17 cellular contexts compared by ENCODE assay signal in genomic region chr3:17823816-17824215, GRCh38.
DNase-seq lines count a peak whose midpoint lies in the region; ATAC-seq, FAIRE-seq and TF ChIP-seq lines count a peak whose summit lies in the region.
"Had no signal": no experiment of that assay in that cellular context is flagged by ENCODE, and none has a peak within 500 bp of the region (broad histone marks: within the 10 kb centered on the region; RNA-seq: fewer than 3 reads in every experiment).

No MANE protein-coding gene starts in this region.

- H4K20me1 ChIP-seq in K562 (replicated peaks; ENCODE audit: control insufficient read depth, insufficient read depth, low read length), result no peaks in the 10 kb centered on the region

- no peak overlapping the region for H3K9ac ChIP-seq in K562 (ENCODE audit: insufficient read depth in 1 of 2, low read depth in 2 of 2, low read length in 2 of 2)

- no peak overlapping the region for H3K4me2 ChIP-seq in K562 (ENCODE audit: insufficient read depth, low read length)
- H3K4me2 ChIP-seq: GM23338 had no signal

- H3K4me1 ChIP-seq in K562 (replicated peaks in 1 of 2; ENCODE audit: control insufficient read depth in 2 of 2, insufficient read depth in 2 of 2, low read length in 2 of 2) (no peaks in the 10 kb centered on the region), ascending aorta (no peaks in the 10 kb centered on the region)

- POLR2A ChIA-PET in K562 (lab: Yijun Ruan, JAX), result no interaction called here

- DNase-seq in M059J (ENCODE audit: low read depth), result peak; percentile 34
- no peak for DNase-seq in K562 (ENCODE audit: extremely low read depth in 1 of 4, low spot score in 3 of 4)
- DNase-seq in renal cortical epithelial cell (ENCODE audit: low read depth), result peak; percentile 61
- no peak for DNase-seq in ascending aorta (ENCODE audit: low spot score in 2 of 2)
- no peak for DNase-seq in OCI-M1 (lab: John Stamatoyannopoulos, UW)
- DNase-seq: C1 segment of cervical spinal cord; Calu3; CD4-positive, alpha-beta memory T cell; COR-L47; DMS53; DMS79 treated with DMSO at 0.1 percent for 48 hours; H9 had no signal

- no peak for TF ChIP-seq EP300 in K562 (IDR thresholded peaks at IDR 0.05; ENCODE audit: low read length)

- no peak for ATAC-seq in K562
- ATAC-seq in activated CD4-positive, CD25-positive, alpha-beta regulatory T cell treated with anti-CD3 and anti-CD28 coated beads, Interleukin-2, amount 50 U/mL, for 24 hours, result no peak
- ATAC-seq: GM23338, HCT116 had no signal

- no peaks in the 10 kb centered on the region for H3K9me1 ChIP-seq in K562 (ENCODE audit: control insufficient read depth, insufficient read depth, low read length)

- H3K4me3 ChIP-seq in K562, result no peak overlapping the region
- no peak overlapping the region for H3K4me3 ChIP-seq in ascending aorta
- H3K4me3 ChIP-seq: GM23338 had no signal

- H3K27ac ChIP-seq in K562 (ENCODE audit: extremely low read depth, low read depth, low read length) (no peak overlapping the region), ascending aorta (no peak overlapping the region)

- H3K36me3 ChIP-seq in K562 (ENCODE audit: control insufficient read depth, insufficient read depth, low read length) (no peaks in the 10 kb centered on the region), ascending aorta (no peaks in the 10 kb centered on the region)

- no TSS peak for BruUV-seq in K562 (replicated peaks; lab: Mats Ljungman, UMichigan)

- in situ Hi-C loops in K562 (cut with MboI), result no loop called here

- intact Hi-C loops in K562 (cut with micrococcal nuclease) (no loop called here), ascending aorta (cut with DNase I) (no loop called here)

- H3K9me3 ChIP-seq in K562 (replicated peaks; ENCODE audit: control insufficient read depth, insufficient read depth, low read depth, low read length), result 0 out of 2 replicates have a peak, but pooled peaks cover under 1% of the 10 kb centered on the region
- H3K9me3 ChIP-seq in ascending aorta, result no peaks in the 10 kb centered on the region

- H3K27me3 ChIP-seq in K562 (ENCODE audit: control insufficient read depth in 2 of 2, insufficient read depth in 2 of 2, low read length in 2 of 2), result peaks cover 0 to 8% of the 10 kb centered on the region in 2 experiments; a peak in 1 of 5 replicates
- no peaks in the 10 kb centered on the region for H3K27me3 ChIP-seq in ascending aorta

- no peak overlapping the region for H2AFZ ChIP-seq in K562 (ENCODE audit: low read depth, low read length)
- H2AFZ ChIP-seq: GM23338 had no signal

- TF ChIP-seq CTCF in K562 (IDR thresholded peaks at IDR 0.05 in 2 of 3, conservative IDR thresholded peaks at IDR 0.05 in 1 of 3; ENCODE audit: insufficient read depth in 2 of 3, low read depth in 1 of 3, low read length in 3 of 3) (no peak), ascending aorta (IDR thresholded peaks at IDR 0.05) (no peak)

- CTCF ChIA-PET in K562 (lab: Yijun Ruan, JAX; ENCODE audit: low intra/inter-chr PET ratio), result no interaction called here

- TF ChIP-seq RAD21 in K562 (CRISPR knock-in tag; conservative IDR thresholded peaks at IDR 0.05 in 1 of 2, IDR thresholded peaks at IDR 0.05 in 1 of 2), result no peak

- TF ChIP-seq POLR2A in K562 (conservative IDR thresholded peaks at IDR 0.05), result no peak

- FAIRE-seq in K562 (lab: Jason Lieb, UNC), result peak; percentile 52
- FAIRE-seq: G401.6, GM12892 had no signal

- H3K79me2 ChIP-seq in K562 (ENCODE audit: control insufficient read depth, insufficient read depth, low read length), result no peaks in the 10 kb centered on the region

TF ChIP-seq in K562, 482 proteins besides CTCF, POLR2A, EP300 and RAD21:
- TF ChIP-seq CAMTA2 (CRISPR knock-in tag; conservative IDR thresholded peaks at IDR 0.05) (no peak), ZKSCAN8 (CRISPR knock-in tag; IDR thresholded peaks at IDR 0.05) (no peak), FIP1L1 (IDR thresholded peaks at IDR 0.05; ENCODE audit: low read depth, low read length, poor library complexity, severe bottlenecking) (no peak), GABPA (tag; conservative IDR thresholded peaks at IDR 0.05; ENCODE audit: low read depth) (no peak), FOXA1 (IDR thresholded peaks at IDR 0.05; ENCODE audit: borderline replicate concordance) (no peak), CGGBP1 (CRISPR knock-in tag; IDR thresholded peaks at IDR 0.05) (no peak), TEAD2 (tag; IDR thresholded peaks at IDR 0.05) (no peak), IRF9 (tag; IDR thresholded peaks at IDR 0.05) (no peak), SIN3A (IDR thresholded peaks at IDR 0.05; ENCODE audit: borderline replicate concordance in 2 of 2, control insufficient read depth in 1 of 2, low read depth in 2 of 2, low read length in 2 of 2) (no peak)

Comparison
In these comparisons a context has a peak if more than half of its experiments do, and no peak if none do; other contexts are left out.
1. DNase-seq: peak in M059J (single experiment) and renal cortical epithelial cell (single experiment); none in K562 (0 of 4), ascending aorta (0 of 2) and OCI-M1 (single experiment).